ENCODE assay signal across 1 cellular context in genomic region chr16:74997042-74997491, GRCh38.
A peak's percentile ranks its signal among the peaks of the same experiment; 100 is the strongest.
TF ChIP-seq lines count a peak whose summit lies in the region.

No MANE protein-coding gene starts in this region.

TF ChIP-seq in HepG2, 621 proteins besides CTCF, POLR2A, EP300 and RAD21 (continued from another document and continues in another):
- TF ChIP-seq ZNF646 (CRISPR knock-in tag; IDR thresholded peaks at IDR 0.05) (no peak), RBFOX2 (IDR thresholded peaks at IDR 0.05; ENCODE audit: low read depth, low read length) (no peak), FOXA1 (IDR thresholded peaks at IDR 0.05) (no peak), FOXA1 (CRISPR knock-in tag; IDR thresholded peaks at IDR 0.05) (no peak), KDM5A (IDR thresholded peaks at IDR 0.05; ENCODE audit: borderline replicate concordance, low read length) (no peak), DMAP1 (CRISPR knock-in tag; IDR thresholded peaks at IDR 0.05) (no peak), EEA1 (CRISPR knock-in tag; IDR thresholded peaks at IDR 0.05; ENCODE audit: borderline replicate concordance) (no peak), ZNF326 (CRISPR knock-in tag; IDR thresholded peaks at IDR 0.05; ENCODE audit: borderline replicate concordance) (no peak), ATM (IDR thresholded peaks at IDR 0.05; ENCODE audit: borderline replicate concordance) (no peak), ZNF616 (CRISPR knock-in tag; IDR thresholded peaks at IDR 0.05; ENCODE audit: low read depth) (no peak), NR2C2 (CRISPR knock-in tag; IDR thresholded peaks at IDR 0.05; ENCODE audit: borderline replicate concordance) (no peak), MED13 (CRISPR knock-in tag; IDR thresholded peaks at IDR 0.05) (no peak), GABPA (IDR thresholded peaks at IDR 0.05; ENCODE audit: low read depth, low read length) (no peak), GABPA (CRISPR knock-in tag; IDR thresholded peaks at IDR 0.05; ENCODE audit: low read depth) (0 out of 2 replicates have a peak, but pooled peaks have one; percentile 7), NR3C1 (CRISPR knock-in tag; IDR thresholded peaks at IDR 0.05) (no peak), ATRX (CRISPR knock-in tag; IDR thresholded peaks at IDR 0.05; ENCODE audit: borderline replicate concordance) (no peak), ZNF33B (CRISPR knock-in tag; IDR thresholded peaks at IDR 0.05) (no peak), CREM (IDR thresholded peaks at IDR 0.05) (peak; percentile 33; the same call in 1 of the 2 replicates), CREM (CRISPR knock-in tag; IDR thresholded peaks at IDR 0.05) (no peak), SAP130 (CRISPR knock-in tag; IDR thresholded peaks at IDR 0.05; ENCODE audit: low read depth) (peak; percentile 83), EZH2 (conservative IDR thresholded peaks at IDR 0.05; ENCODE audit: low read depth, low read length) (no peak), ZNF180 (CRISPR knock-in tag; IDR thresholded peaks at IDR 0.05; ENCODE audit: borderline replicate concordance, low read depth) (no peak), TIGD3 (CRISPR knock-in tag; IDR thresholded peaks at IDR 0.05; ENCODE audit: borderline replicate concordance) (no peak), ZSCAN20 (CRISPR knock-in tag; IDR thresholded peaks at IDR 0.05; ENCODE audit: borderline replicate concordance) (no peak), SMARCC2 (IDR thresholded peaks at IDR 0.05) (no peak), TMF1 (CRISPR knock-in tag; IDR thresholded peaks at IDR 0.05; ENCODE audit: low read depth) (no peak), ZBTB37 (CRISPR knock-in tag; IDR thresholded peaks at IDR 0.05) (no peak), MED1 (CRISPR knock-in tag; IDR thresholded peaks at IDR 0.05) (peak; percentile 83), CENPX (CRISPR knock-in tag; IDR thresholded peaks at IDR 0.05) (no peak), MLLT10 (CRISPR knock-in tag; IDR thresholded peaks at IDR 0.05) (no peak), SP5 (CRISPR knock-in tag; IDR thresholded peaks at IDR 0.05; ENCODE audit: borderline replicate concordance, low read depth) (no peak), KLF16 (CRISPR knock-in tag; IDR thresholded peaks at IDR 0.05) (0 out of 4 replicates have a peak, but pooled peaks of 1 of the 2 experiments have one; percentile 47), ZNF768 (CRISPR knock-in tag; IDR thresholded peaks at IDR 0.05) (no peak), ZUFSP (CRISPR knock-in tag; IDR thresholded peaks at IDR 0.05; ENCODE audit: borderline replicate concordance) (no peak), YEATS2 (CRISPR knock-in tag; IDR thresholded peaks at IDR 0.05; ENCODE audit: borderline replicate concordance) (no peak), ZNF703 (CRISPR knock-in tag; IDR thresholded peaks at IDR 0.05; ENCODE audit: borderline replicate concordance) (no peak), ZNF569 (CRISPR knock-in tag; IDR thresholded peaks at IDR 0.05; ENCODE audit: borderline replicate concordance) (no peak), CHCHD3 (CRISPR knock-in tag; IDR thresholded peaks at IDR 0.05) (no peak), POLR2AphosphoS5 (IDR thresholded peaks at IDR 0.05; ENCODE audit: low read depth, low read length) (peak; percentile 25; the same call in 1 of the 2 replicates)
- TF ChIP-seq, protein P1, sequence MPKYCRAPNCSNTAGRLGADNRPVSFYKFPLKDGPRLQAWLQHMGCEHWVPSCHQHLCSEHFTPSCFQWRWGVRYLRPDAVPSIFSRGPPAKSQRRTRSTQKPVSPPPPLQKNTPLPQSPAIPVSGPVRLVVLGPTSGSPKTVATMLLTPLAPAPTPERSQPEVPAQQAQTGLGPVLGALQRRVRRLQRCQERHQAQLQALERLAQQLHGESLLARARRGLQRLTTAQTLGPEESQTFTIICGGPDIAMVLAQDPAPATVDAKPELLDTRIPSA (CRISPR knock-in tag; IDR thresholded peaks at IDR 0.05; ENCODE audit: borderline replicate concordance) = no peak
- TF ChIP-seq, protein P2, sequence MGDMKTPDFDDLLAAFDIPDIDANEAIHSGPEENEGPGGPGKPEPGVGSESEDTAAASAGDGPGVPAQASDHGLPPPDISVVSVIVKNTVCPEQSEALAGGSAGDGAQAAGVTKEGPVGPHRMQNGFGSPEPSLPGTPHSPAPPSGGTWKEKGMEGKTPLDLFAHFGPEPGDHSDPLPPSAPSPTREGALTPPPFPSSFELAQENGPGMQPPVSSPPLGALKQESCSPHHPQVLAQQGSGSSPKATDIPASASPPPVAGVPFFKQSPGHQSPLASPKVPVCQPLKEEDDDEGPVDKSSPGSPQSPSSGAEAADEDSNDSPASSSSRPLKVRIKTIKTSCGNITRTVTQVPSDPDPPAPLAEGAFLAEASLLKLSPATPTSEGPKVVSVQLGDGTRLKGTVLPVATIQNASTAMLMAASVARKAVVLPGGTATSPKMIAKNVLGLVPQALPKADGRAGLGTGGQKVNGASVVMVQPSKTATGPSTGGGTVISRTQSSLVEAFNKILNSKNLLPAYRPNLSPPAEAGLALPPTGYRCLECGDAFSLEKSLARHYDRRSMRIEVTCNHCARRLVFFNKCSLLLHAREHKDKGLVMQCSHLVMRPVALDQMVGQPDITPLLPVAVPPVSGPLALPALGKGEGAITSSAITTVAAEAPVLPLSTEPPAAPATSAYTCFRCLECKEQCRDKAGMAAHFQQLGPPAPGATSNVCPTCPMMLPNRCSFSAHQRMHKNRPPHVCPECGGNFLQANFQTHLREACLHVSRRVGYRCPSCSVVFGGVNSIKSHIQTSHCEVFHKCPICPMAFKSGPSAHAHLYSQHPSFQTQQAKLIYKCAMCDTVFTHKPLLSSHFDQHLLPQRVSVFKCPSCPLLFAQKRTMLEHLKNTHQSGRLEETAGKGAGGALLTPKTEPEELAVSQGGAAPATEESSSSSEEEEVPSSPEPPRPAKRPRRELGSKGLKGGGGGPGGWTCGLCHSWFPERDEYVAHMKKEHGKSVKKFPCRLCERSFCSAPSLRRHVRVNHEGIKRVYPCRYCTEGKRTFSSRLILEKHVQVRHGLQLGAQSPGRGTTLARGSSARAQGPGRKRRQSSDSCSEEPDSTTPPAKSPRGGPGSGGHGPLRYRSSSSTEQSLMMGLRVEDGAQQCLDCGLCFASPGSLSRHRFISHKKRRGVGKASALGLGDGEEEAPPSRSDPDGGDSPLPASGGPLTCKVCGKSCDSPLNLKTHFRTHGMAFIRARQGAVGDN (CRISPR knock-in tag; IDR thresholded peaks at IDR 0.05) = no peak
- TF ChIP-seq, protein P3, sequence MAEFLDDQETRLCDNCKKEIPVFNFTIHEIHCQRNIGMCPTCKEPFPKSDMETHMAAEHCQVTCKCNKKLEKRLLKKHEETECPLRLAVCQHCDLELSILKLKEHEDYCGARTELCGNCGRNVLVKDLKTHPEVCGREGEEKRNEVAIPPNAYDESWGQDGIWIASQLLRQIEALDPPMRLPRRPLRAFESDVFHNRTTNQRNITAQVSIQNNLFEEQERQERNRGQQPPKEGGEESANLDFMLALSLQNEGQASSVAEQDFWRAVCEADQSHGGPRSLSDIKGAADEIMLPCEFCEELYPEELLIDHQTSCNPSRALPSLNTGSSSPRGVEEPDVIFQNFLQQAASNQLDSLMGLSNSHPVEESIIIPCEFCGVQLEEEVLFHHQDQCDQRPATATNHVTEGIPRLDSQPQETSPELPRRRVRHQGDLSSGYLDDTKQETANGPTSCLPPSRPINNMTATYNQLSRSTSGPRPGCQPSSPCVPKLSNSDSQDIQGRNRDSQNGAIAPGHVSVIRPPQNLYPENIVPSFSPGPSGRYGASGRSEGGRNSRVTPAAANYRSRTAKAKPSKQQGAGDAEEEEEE (CRISPR knock-in tag; IDR thresholded peaks at IDR 0.05; ENCODE audit: borderline replicate concordance) = no peak
- TF ChIP-seq, protein P4, sequence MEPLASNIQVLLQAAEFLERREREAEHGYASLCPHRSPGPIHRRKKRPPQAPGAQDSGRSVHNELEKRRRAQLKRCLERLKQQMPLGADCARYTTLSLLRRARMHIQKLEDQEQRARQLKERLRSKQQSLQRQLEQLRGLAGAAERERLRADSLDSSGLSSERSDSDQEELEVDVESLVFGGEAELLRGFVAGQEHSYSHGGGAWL (CRISPR knock-in tag; IDR thresholded peaks at IDR 0.05) = no peak
- TF ChIP-seq, protein P5, sequence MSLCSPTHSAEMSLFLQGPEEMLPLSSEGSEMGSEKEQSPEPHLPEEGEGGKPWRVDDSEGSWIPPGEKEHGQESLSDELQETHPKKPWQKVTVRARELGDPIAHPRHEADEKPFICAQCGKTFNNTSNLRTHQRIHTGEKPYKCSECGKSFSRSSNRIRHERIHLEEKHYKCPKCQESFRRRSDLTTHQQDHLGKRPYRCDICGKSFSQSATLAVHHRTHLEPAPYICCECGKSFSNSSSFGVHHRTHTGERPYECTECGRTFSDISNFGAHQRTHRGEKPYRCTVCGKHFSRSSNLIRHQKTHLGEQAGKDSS (CRISPR knock-in tag; IDR thresholded peaks at IDR 0.05; ENCODE audit: borderline replicate concordance, low read depth) = peak; percentile 23; the same call in 1 of the 2 replicates
- TF ChIP-seq, protein P6, sequence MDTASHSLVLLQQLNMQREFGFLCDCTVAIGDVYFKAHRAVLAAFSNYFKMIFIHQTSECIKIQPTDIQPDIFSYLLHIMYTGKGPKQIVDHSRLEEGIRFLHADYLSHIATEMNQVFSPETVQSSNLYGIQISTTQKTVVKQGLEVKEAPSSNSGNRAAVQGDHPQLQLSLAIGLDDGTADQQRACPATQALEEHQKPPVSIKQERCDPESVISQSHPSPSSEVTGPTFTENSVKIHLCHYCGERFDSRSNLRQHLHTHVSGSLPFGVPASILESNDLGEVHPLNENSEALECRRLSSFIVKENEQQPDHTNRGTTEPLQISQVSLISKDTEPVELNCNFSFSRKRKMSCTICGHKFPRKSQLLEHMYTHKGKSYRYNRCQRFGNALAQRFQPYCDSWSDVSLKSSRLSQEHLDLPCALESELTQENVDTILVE (CRISPR knock-in tag; IDR thresholded peaks at IDR 0.05) = 0 out of 2 replicates have a peak, but pooled peaks have one; percentile 9
